In the genomic region with DNA sequence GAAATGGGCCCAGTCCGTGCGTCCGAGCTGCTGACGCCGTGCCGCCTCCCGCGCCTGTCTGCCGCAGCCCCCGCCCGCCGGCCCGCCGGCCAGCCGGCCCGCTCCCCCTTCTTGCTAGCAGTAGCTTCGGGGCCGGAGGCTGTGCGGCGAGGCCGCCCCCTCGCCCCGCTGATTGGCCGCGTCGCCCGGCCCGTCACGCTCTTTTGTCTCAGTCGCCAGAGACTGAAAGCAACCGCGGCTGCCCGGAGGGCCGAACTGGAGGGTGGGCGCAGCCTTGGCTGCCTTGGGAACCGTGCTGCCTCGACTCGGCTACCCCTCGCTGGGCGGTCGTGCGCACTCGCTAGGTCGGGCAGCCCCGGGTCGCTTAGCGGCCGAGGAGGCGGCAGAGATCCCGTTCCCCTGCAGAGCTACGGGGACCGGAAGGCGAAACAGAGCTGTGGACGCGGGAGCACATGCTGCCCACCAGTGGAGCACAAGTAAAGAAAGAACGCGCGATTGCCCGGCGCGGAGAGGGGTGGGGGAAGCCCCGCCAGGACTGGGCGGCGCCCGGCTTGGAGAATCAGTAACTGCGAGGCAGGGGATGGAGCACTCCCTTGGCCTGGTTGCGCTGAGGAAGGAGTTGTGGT, we compare ENCODE assay signal across 1 cellular context.
TF ChIP-seq lines count a peak whose summit lies in the region.

A gene (plus strand): TSS at position 198 of the 626 bp plus-strand sequence. CDS start 1,589 bp downstream, outside the sequence.

TF ChIP-seq in HEK293, 187 proteins besides CTCF, POLR2A, EP300 and RAD21 (continued from another document):
- no peak for TF ChIP-seq ZNF707 (tag by site-specific recombination; IDR thresholded peaks at IDR 0.05)
- no peak for TF ChIP-seq ZNF548 (tag by site-specific recombination; IDR thresholded peaks at IDR 0.05)
- TF ChIP-seq, protein P1, sequence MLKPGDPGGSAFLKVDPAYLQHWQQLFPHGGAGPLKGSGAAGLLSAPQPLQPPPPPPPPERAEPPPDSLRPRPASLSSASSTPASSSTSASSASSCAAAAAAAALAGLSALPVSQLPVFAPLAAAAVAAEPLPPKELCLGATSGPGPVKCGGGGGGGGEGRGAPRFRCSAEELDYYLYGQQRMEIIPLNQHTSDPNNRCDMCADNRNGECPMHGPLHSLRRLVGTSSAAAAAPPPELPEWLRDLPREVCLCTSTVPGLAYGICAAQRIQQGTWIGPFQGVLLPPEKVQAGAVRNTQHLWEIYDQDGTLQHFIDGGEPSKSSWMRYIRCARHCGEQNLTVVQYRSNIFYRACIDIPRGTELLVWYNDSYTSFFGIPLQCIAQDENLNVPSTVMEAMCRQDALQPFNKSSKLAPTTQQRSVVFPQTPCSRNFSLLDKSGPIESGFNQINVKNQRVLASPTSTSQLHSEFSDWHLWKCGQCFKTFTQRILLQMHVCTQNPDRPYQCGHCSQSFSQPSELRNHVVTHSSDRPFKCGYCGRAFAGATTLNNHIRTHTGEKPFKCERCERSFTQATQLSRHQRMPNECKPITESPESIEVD (tag by site-specific recombination; IDR thresholded peaks at IDR 0.05) = no peak
- no peak for TF ChIP-seq ZNF677 (tag by site-specific recombination; IDR thresholded peaks at IDR 0.05)
- TF ChIP-seq SP2 (tag by site-specific recombination; IDR thresholded peaks at IDR 0.05) = peak; percentile 69
- TF ChIP-seq, protein P2, sequence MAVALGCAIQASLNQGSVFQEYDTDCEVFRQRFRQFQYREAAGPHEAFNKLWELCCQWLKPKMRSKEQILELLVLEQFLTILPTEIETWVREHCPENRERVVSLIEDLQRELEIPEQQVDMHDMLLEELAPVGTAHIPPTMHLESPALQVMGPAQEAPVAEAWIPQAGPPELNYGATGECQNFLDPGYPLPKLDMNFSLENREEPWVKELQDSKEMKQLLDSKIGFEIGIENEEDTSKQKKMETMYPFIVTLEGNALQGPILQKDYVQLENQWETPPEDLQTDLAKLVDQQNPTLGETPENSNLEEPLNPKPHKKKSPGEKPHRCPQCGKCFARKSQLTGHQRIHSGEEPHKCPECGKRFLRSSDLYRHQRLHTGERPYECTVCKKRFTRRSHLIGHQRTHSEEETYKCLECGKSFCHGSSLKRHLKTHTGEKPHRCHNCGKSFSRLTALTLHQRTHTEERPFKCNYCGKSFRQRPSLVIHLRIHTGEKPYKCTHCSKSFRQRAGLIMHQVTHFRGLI (tag by site-specific recombination; IDR thresholded peaks at IDR 0.05) = 0 out of 2 replicates have a peak, but pooled peaks have one; percentile 19
- TF ChIP-seq ZNF843 (tag by site-specific recombination; IDR thresholded peaks at IDR 0.05) = no peak
- no peak for TF ChIP-seq ZNF776 (tag by site-specific recombination; IDR thresholded peaks at IDR 0.05; ENCODE audit: borderline replicate concordance)
- no peak for TF ChIP-seq SP7 (tag by site-specific recombination; IDR thresholded peaks at IDR 0.05)
- TF ChIP-seq MEIS1 (CRISPR knock-in tag; IDR thresholded peaks at IDR 0.05; ENCODE audit: borderline replicate concordance) = no peak
- TF ChIP-seq, protein P3, sequence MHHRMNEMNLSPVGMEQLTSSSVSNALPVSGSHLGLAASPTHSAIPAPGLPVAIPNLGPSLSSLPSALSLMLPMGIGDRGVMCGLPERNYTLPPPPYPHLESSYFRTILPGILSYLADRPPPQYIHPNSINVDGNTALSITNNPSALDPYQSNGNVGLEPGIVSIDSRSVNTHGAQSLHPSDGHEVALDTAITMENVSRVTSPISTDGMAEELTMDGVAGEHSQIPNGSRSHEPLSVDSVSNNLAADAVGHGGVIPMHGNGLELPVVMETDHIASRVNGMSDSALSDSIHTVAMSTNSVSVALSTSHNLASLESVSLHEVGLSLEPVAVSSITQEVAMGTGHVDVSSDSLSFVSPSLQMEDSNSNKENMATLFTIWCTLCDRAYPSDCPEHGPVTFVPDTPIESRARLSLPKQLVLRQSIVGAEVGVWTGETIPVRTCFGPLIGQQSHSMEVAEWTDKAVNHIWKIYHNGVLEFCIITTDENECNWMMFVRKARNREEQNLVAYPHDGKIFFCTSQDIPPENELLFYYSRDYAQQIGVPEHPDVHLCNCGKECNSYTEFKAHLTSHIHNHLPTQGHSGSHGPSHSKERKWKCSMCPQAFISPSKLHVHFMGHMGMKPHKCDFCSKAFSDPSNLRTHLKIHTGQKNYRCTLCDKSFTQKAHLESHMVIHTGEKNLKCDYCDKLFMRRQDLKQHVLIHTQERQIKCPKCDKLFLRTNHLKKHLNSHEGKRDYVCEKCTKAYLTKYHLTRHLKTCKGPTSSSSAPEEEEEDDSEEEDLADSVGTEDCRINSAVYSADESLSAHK (tag by site-specific recombination; IDR thresholded peaks at IDR 0.05) = no peak
- no peak for TF ChIP-seq ZNF24 (tag by site-specific recombination; IDR thresholded peaks at IDR 0.05)
- TF ChIP-seq, protein P4, sequence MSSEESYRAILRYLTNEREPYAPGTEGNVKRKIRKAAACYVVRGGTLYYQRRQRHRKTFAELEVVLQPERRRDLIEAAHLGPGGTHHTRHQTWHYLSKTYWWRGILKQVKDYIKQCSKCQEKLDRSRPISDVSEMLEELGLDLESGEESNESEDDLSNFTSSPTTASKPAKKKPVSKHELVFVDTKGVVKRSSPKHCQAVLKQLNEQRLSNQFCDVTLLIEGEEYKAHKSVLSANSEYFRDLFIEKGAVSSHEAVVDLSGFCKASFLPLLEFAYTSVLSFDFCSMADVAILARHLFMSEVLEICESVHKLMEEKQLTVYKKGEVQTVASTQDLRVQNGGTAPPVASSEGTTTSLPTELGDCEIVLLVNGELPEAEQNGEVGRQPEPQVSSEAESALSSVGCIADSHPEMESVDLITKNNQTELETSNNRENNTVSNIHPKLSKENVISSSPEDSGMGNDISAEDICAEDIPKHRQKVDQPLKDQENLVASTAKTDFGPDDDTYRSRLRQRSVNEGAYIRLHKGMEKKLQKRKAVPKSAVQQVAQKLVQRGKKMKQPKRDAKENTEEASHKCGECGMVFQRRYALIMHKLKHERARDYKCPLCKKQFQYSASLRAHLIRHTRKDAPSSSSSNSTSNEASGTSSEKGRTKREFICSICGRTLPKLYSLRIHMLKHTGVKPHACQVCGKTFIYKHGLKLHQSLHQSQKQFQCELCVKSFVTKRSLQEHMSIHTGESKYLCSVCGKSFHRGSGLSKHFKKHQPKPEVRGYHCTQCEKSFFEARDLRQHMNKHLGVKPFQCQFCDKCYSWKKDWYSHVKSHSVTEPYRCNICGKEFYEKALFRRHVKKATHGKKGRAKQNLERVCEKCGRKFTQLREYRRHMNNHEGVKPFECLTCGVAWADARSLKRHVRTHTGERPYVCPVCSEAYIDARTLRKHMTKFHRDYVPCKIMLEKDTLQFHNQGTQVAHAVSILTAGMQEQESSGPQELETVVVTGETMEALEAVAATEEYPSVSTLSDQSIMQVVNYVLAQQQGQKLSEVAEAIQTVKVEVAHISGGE (tag by site-specific recombination; conservative IDR thresholded peaks at IDR 0.05; ENCODE audit: low read depth) = peak; percentile 66
- TF ChIP-seq, protein P5, sequence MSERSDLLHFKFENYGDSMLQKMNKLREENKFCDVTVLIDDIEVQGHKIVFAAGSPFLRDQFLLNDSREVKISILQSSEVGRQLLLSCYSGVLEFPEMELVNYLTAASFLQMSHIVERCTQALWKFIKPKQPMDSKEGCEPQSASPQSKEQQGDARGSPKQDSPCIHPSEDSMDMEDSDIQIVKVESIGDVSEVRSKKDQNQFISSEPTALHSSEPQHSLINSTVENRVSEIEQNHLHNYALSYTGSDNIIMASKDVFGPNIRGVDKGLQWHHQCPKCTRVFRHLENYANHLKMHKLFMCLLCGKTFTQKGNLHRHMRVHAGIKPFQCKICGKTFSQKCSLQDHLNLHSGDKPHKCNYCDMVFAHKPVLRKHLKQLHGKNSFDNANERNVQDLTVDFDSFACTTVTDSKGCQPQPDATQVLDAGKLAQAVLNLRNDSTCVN (tag by site-specific recombination; optimal IDR thresholded peaks at IDR 0.05) = peak; percentile 64
- TF ChIP-seq, protein P6, sequence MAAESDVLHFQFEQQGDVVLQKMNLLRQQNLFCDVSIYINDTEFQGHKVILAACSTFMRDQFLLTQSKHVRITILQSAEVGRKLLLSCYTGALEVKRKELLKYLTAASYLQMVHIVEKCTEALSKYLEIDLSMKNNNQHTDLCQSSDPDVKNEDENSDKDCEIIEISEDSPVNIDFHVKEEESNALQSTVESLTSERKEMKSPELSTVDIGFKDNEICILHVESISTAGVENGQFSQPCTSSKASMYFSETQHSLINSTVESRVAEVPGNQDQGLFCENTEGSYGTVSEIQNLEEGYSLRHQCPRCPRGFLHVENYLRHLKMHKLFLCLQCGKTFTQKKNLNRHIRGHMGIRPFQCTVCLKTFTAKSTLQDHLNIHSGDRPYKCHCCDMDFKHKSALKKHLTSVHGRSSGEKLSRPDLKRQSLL (tag by site-specific recombination; IDR thresholded peaks at IDR 0.05) = peak; percentile 41; the same call in 1 of the 2 replicates
- no peak for TF ChIP-seq KLF10 (tag by site-specific recombination; IDR thresholded peaks at IDR 0.05)
- peak; percentile 83 for TF ChIP-seq ZXDB (tag by site-specific recombination; IDR thresholded peaks at IDR 0.05)
- peak; percentile 20; the same call in 1 of the 2 replicates for TF ChIP-seq ZBTB20 (tag by site-specific recombination; IDR thresholded peaks at IDR 0.05)
- no peak for TF ChIP-seq SCRT2 (tag by site-specific recombination; IDR thresholded peaks at IDR 0.05)
- no peak for TF ChIP-seq YY2 (tag by site-specific recombination; IDR thresholded peaks at IDR 0.05)
- TF ChIP-seq ZIC2 (tag by site-specific recombination; IDR thresholded peaks at IDR 0.05) = peak; percentile 68
- TF ChIP-seq ZNF473 (tag by site-specific recombination; IDR thresholded peaks at IDR 0.05) = no peak
- no peak for TF ChIP-seq ZNF560 (tag by site-specific recombination; IDR thresholded peaks at IDR 0.05; ENCODE audit: borderline replicate concordance)
- peak; percentile 68 for TF ChIP-seq GLIS2 (tag by site-specific recombination; IDR thresholded peaks at IDR 0.05)
- TF ChIP-seq SP3 (tag by site-specific recombination; IDR thresholded peaks at IDR 0.05) = 0 out of 2 replicates have a peak, but pooled peaks have one; percentile 23
TF ChIP-seq in HEK293: peak in this region for 13.
